In genomic region chr3:185930393-185931107, GRCh38 we compare ENCODE assay signal across 10 cellular contexts. TPM values are rescaled to one million over a fixed set of nuclear protein-coding genes. Genes with fewer than 3 reads are reported as not detected.
DNase-seq lines count a peak whose midpoint lies in the region; ATAC-seq, FAIRE-seq and TF ChIP-seq lines count a peak whose summit lies in the region.
"Had no signal": no experiment of that assay in that cellular context is flagged by ENCODE, and none has a peak within 500 bp of the region (broad histone marks: within the 10 kb centered on the region; RNA-seq: fewer than 3 reads in every experiment).

No MANE protein-coding gene starts in this region.

- no peaks in the 10 kb centered on the region for H3K9me3 ChIP-seq in BLaER1 treated with 17β-estradiol and CSF1 and Interleukin-3, amounts not matched to agents 10 nM and 100 nM (replicated peaks in 1 of 11)
- H3K9me3 ChIP-seq in HUES64 (ENCODE audit: insufficient read depth, low read depth, low read length) = no peaks in the 10 kb centered on the region
- H3K9me3 ChIP-seq in GM12878 (replicated peaks; ENCODE audit: control insufficient read depth, insufficient read depth, low read length) = no peaks in the 10 kb centered on the region

- DNase-seq in GM12878 (ENCODE audit: low read depth, low spot score) = no peak
- no peak for DNase-seq in mesothelial cell of epicardium (ENCODE audit: low spot score in 2 of 2, unreplicated experiment in 2 of 2)
- no peak for DNase-seq in NCI-H774 (lab: John Stamatoyannopoulos, UW)
- DNase-seq in stimulated activated naive CD4-positive, alpha-beta T cell (lab: John Stamatoyannopoulos, UW) = no peak
- DNase-seq in HPDE6-E6E7 (ENCODE audit: extremely low spot score) = no peak
- DNase-seq: activated gamma-delta T cell treated with Interleukin-2 at 50 U/mL for 16 hours had no signal

- POLR2A ChIA-PET in GM12878 (lab: Charles Lee) = interaction anchor here (1.3 kb wide), 1 partner anchor 12 kb away, joined by 3 read pairs; no protein-coding TSS in a partner anchor

- H3K4me2 ChIP-seq in BLaER1 treated with 17β-estradiol and CSF1 and Interleukin-3, amounts not matched to agents 10 nM and 100 nM = peak overlapping the region; percentile 81 to 97 (median 90)
- H3K4me2 ChIP-seq in GM12878 (ENCODE audit: control insufficient read depth, insufficient read depth) = peak overlapping the region; percentile 77

- H3K27me3 Mint-ChIP-seq in mesothelial cell of epicardium (ENCODE audit: low read depth) = no peaks in the 10 kb centered on the region

- no peak for TF ChIP-seq EP300 in GM12878 (IDR thresholded peaks at IDR 0.05; ENCODE audit: borderline replicate concordance in 1 of 2, control insufficient read depth in 1 of 2, low read depth in 2 of 2, low read length in 2 of 2)

- FAIRE-seq in GM12878 (lab: Jason Lieb, UNC) = no peak

- H3K4me3 Mint-ChIP-seq in mesothelial cell of epicardium = no peak overlapping the region

- peaks cover 100% of the 10 kb centered on the region for H3K79me2 ChIP-seq in GM12878 (ENCODE audit: control insufficient read depth, insufficient read depth, low read length)

- intact Hi-C loops in GM12878 (cut with micrococcal nuclease; ENCODE audit: unreplicated experiment) = loop anchor here (10.0 kb wide), 1 partner anchor 1094 kb away; no protein-coding TSS in a partner anchor

- peaks cover 94% of the 10 kb centered on the region for H3K4me1 Mint-ChIP-seq in mesothelial cell of epicardium

- H3K4me3 ChIP-seq in BLaER1 treated with 17β-estradiol and CSF1 and Interleukin-3, amounts not matched to agents 10 nM and 100 nM = peak overlapping the region in 9 of 10 experiments; percentile 21 to 99 (median 39); a peak in 11 of 20 replicates
- H3K4me3 ChIP-seq in HUES64 (ENCODE audit: low read length) (peak overlapping the region; percentile 89), GM12878 (peak overlapping the region; percentile 59)

- TF ChIP-seq CTCF in GM12878 (IDR thresholded peaks at IDR 0.05 in 2 of 3, conservative IDR thresholded peaks at IDR 0.05 in 1 of 3; ENCODE audit: control insufficient read depth in 2 of 3, extremely low read depth in 1 of 3, insufficient read depth in 1 of 3, low read depth in 3 of 3, low read length in 3 of 3) = no peak
- TF ChIP-seq CTCF in mesothelial cell of epicardium (IDR thresholded peaks at IDR 0.05; ENCODE audit: unreplicated experiment) = no peak

- H4K20me1 ChIP-seq in BLaER1 treated with 17β-estradiol and CSF1 and Interleukin-3, amounts not matched to agents 10 nM and 100 nM = peaks cover 100% of the 10 kb centered on the region in 11 experiments
- H4K20me1 ChIP-seq in GM12878 (ENCODE audit: control insufficient read depth, insufficient read depth) = peaks cover 23% of the 10 kb centered on the region

- TF ChIP-seq POLR2A in GM12878 (IDR thresholded peaks at IDR 0.05; ENCODE audit: low read depth, low read length) = no peak

- ATAC-seq in GM12878 = peak; percentile 5; the same call in 1 of the 3 replicates
- ATAC-seq in HG03039 (IDR thresholded peaks at IDR 0.05; ENCODE audit: unreplicated experiment) = no peak
- ATAC-seq: Panc1 had no signal

- H3K27ac Mint-ChIP-seq in mesothelial cell of epicardium = peak overlapping the region; percentile 90

- H3K36me3 Mint-ChIP-seq in mesothelial cell of epicardium = peaks cover 9% of the 10 kb centered on the region

- 58% methylated on average over 1 of the region's 3 CpGs for WGBS in HUES64
- 11% methylated on average over 3 of the region's 3 CpGs for WGBS in GM12878 (ENCODE audit: insufficient coverage, insufficient replicate concordance, low lambda C conversion rate, missing lambda C conversion rate)

- SMC1A ChIA-PET in GM12878 (lab: Charles Lee; ENCODE audit: uncharacterized antibody, unreplicated experiment) = interaction anchor here (0.8 to 2.7 kb wide), 5 partner anchors 9 to 25 kb away, joined by 3 to 20 read pairs (median 3); no protein-coding TSS in a partner anchor

- no peaks in the 10 kb centered on the region for H3K9me3 Mint-ChIP-seq in mesothelial cell of epicardium

- in situ Hi-C loops in GM12878 (cut with MboI) = loop anchor here (25.0 kb wide), 1 partner anchor 857 kb away; the partner anchor contains the start of gene EIF4A2

- RAD21 ChIA-PET in GM12878 (lab: Charles Lee; ENCODE audit: unreplicated experiment) = no interaction called here

- peaks cover 70 to 89% (median 75%) of the 10 kb centered on the region in 10 experiments for H3K4me1 ChIP-seq in BLaER1 treated with 17β-estradiol and CSF1 and Interleukin-3, amounts not matched to agents 10 nM and 100 nM
- H3K4me1 ChIP-seq in HUES64 (ENCODE audit: insufficient read depth, low read length) (peaks cover 86% of the 10 kb centered on the region), GM12878 (ENCODE audit: control insufficient read depth, insufficient read depth, low read length) (peaks cover 23% of the 10 kb centered on the region)

- H3K27me3 ChIP-seq in BLaER1 treated with 17β-estradiol and CSF1 and Interleukin-3, amounts not matched to agents 10 nM and 100 nM = no peaks in the 10 kb centered on the region
- H3K27me3 ChIP-seq in HUES64 (ENCODE audit: insufficient read depth, low read length) = no peaks in the 10 kb centered on the region
- no peaks in the 10 kb centered on the region for H3K27me3 ChIP-seq in GM12878 (replicated peaks in 1 of 2; ENCODE audit: control insufficient read depth in 2 of 2, insufficient read depth in 2 of 2, low read length in 1 of 2)

- CTCF ChIA-PET in GM12878 (lab: Yijun Ruan, JAX) = interaction anchor here (2.4 to 4.5 kb wide), 2 partner anchors 9 to 13 kb away, joined by 8 to 42 read pairs; no protein-coding TSS in a partner anchor

- TF ChIP-seq RAD21 in GM12878 (IDR thresholded peaks at IDR 0.05; ENCODE audit: insufficient read depth, low read depth, low read length) = no peak

- H3K36me3 ChIP-seq in BLaER1 treated with 17β-estradiol and CSF1 and Interleukin-3, amounts not matched to agents 10 nM and 100 nM = peaks cover 47 to 99% (median 69%) of the 10 kb centered on the region in 11 experiments
- H3K36me3 ChIP-seq in HUES64 (ENCODE audit: insufficient read depth, low read length) (peaks cover 74% of the 10 kb centered on the region), GM12878 (ENCODE audit: control insufficient read depth in 2 of 2, insufficient read depth in 2 of 2, low read length in 1 of 2) (peaks cover 3 to 24% of the 10 kb centered on the region in 2 experiments; a peak in 3 of 4 replicates)

- BruUV-seq in GM12878 (replicated peaks; lab: Mats Ljungman, UMichigan) = no TSS peak

- no peak overlapping the region for H2AFZ ChIP-seq in GM12878 (ENCODE audit: control insufficient read depth, low read depth, low read length)

- peak overlapping the region in 4 of 11 experiments; percentile 25 to 55 (median 34); a peak in 5 of 22 replicates for H3K9ac ChIP-seq in BLaER1 treated with 17β-estradiol and CSF1 and Interleukin-3, amounts not matched to agents 10 nM and 100 nM
- H3K9ac ChIP-seq in HUES64 (ENCODE audit: low read depth, low read length) (no peak overlapping the region; the same call in 1 of the 2 replicates), GM12878 (ENCODE audit: control insufficient read depth, insufficient read depth, low read length) (peak overlapping the region; percentile 35; the same call in 1 of the 2 replicates)

- no peak overlapping the region; a peak in 1 of 22 replicates for H3K27ac ChIP-seq in BLaER1 treated with 17β-estradiol and CSF1 and Interleukin-3, amounts not matched to agents 10 nM and 100 nM
- H3K27ac ChIP-seq in HUES64 (ENCODE audit: low read depth, low read length) (0 out of 2 replicates have a peak overlapping the region, but pooled peaks have one; percentile 6), GM12878 (ENCODE audit: control insufficient read depth, insufficient read depth) (no peak overlapping the region)

TF ChIP-seq in GM12878, 131 proteins besides CTCF, POLR2A, EP300 and RAD21 (continues in another document):
- TF ChIP-seq BACH1 (IDR thresholded peaks at IDR 0.05; ENCODE audit: borderline replicate concordance) = no peak
- no peak for TF ChIP-seq TBL1XR1 (IDR thresholded peaks at IDR 0.05; ENCODE audit: low read depth, low read length)
- TF ChIP-seq BMI1 (IDR thresholded peaks at IDR 0.05; ENCODE audit: borderline replicate concordance) = no peak
- TF ChIP-seq WRNIP1 (IDR thresholded peaks at IDR 0.05; ENCODE audit: borderline replicate concordance, low read depth, low read length) = no peak

RNA-seq across cellular contexts. Expression of gene TRA2B, which starts 7.3 kb away (rescaled TPM):
- 244 TPM for polyA plus RNA-seq in HUES64 (2013, experiment 1 of 2)
- polyA plus RNA-seq in HUES64 (2013, experiment 2 of 2) = 229 TPM
- total RNA-seq in GM12878 (2013; cell fraction: nucleolus; rRNA removed) = 623 and 632 TPM in 2 replicates
- total RNA-seq in GM12878 (2014; rRNA removed) = 302 and 313 TPM in 2 replicates
- 286 and 317 TPM in 2 replicates for total RNA-seq in GM12878 (2014; rRNA removed; fragmentation: Illumina TruSeq; extraction: Trizol)
- total RNA-seq in GM12878 (2021) = 213 and 233 TPM in 2 replicates
- 121 TPM for polyA plus RNA-seq in GM12878 (2011; ENCODE audit: low read depth)
- polyA plus RNA-seq in GM12878 (2011; rRNA removed) = 284 and 406 TPM in 2 replicates
- 144 and 166 TPM in 2 replicates for polyA plus RNA-seq in GM12878 (2011; cell fraction: cytosol; rRNA removed)
- polyA plus RNA-seq in GM12878 (2011; cell fraction: nucleus; rRNA removed) = 281 and 356 TPM in 2 replicates
- 129 and 187 TPM in 2 replicates for polyA plus RNA-seq in GM12878 (2012)
- polyA plus RNA-seq in GM12878 (2014; fragmentation: Illumina TruSeq; extraction: Trizol) = 271 and 356 TPM in 2 replicates
- polyA plus RNA-seq in GM12878 (2014; fragmentation: Nextera tagmentation; extraction: Ambion mirVana) = 100 to 1,000 TPM; 130 to 153 TPM
- polyA plus RNA-seq in GM12878 (2014; rRNA removed) = 267 and 277 TPM in 2 replicates
- polyA plus RNA-seq in GM12878 (2016; fragmentation: Nextera tagmentation; extraction: Ambion mirVana) = 100 to 1,000 TPM; 285 to 291 TPM
- 214 and 234 TPM in 2 replicates for polyA minus RNA-seq in GM12878 (2011; rRNA and poly(A)+ RNA removed)
- polyA minus RNA-seq in GM12878 (2011; cell fraction: cytosol; rRNA and poly(A)+ RNA removed) = 134 and 165 TPM in 2 replicates
- polyA minus RNA-seq in GM12878 (2011; cell fraction: nucleus; rRNA and poly(A)+ RNA removed) = 363 and 564 TPM in 2 replicates
- total RNA-seq in mesothelial cell of epicardium = 217 to 228 TPM (median 222 TPM) in 3 replicates

Comparison
In these comparisons a context has a peak if more than half of its experiments do, and no peak if none do; other contexts are left out.
1. H3K4me3 ChIP-seq: peak in every context shown above with its lines; median percentile 89 in HUES64; 59 in GM12878; 39 in BLaER1 treated with 17β-estradiol and CSF1 and Interleukin-3, amounts not matched to agents 10 nM and 100 nM.